Comparison of ENCODE assay signal across 1 cellular context in genomic region chr12:911191-911826, GRCh38.
TF ChIP-seq lines count a peak whose summit lies in the region.

No MANE protein-coding gene starts in this region.

TF ChIP-seq in SK-N-SH, 30 proteins besides CTCF, POLR2A, EP300 and RAD21:
- TF ChIP-seq CHD2 (IDR thresholded peaks at IDR 0.05; ENCODE audit: low read length, partially characterized antibody): no peak
- TF ChIP-seq RCOR1 (IDR thresholded peaks at IDR 0.05; ENCODE audit: low read length): no peak
- TF ChIP-seq JUND (IDR thresholded peaks at IDR 0.05): no peak
- no peak for TF ChIP-seq SIN3A (IDR thresholded peaks at IDR 0.05; ENCODE audit: borderline replicate concordance, low read depth, low read length)
- TF ChIP-seq FOXJ3 (CRISPR knock-in tag; IDR thresholded peaks at IDR 0.05): no peak
- no peak for TF ChIP-seq YY1 (IDR thresholded peaks at IDR 0.05; ENCODE audit: low read depth)
- TF ChIP-seq MAX (IDR thresholded peaks at IDR 0.05; ENCODE audit: low read depth): no peak
- TF ChIP-seq NFIC (IDR thresholded peaks at IDR 0.05; ENCODE audit: borderline replicate concordance): no peak
- TF ChIP-seq FOSL2 (IDR thresholded peaks at IDR 0.05; ENCODE audit: borderline replicate concordance, low read depth): no peak
- no peak for TF ChIP-seq TEAD4 (IDR thresholded peaks at IDR 0.05; ENCODE audit: borderline replicate concordance, insufficient read depth)
- no peak for TF ChIP-seq GABPA (IDR thresholded peaks at IDR 0.05; ENCODE audit: low read depth)
